In the genomic region with DNA sequence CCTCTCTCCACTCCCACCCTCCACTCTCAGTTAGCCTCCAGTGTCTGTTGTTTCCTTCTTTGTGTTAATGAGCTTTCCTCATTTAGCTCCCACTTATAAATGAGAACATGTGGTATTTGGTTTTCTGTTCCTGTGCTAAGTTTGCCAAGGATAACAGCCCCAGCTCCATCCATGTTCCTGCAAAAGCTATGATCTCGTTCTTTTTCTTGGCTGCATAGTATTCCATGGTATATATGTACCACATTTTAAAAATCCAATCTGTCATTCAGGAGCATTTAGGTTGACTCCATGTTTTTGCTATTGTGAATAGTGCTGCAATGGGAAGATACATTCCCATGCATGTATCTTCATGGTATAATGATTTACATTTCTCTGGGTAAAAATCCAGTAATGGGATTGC, we compare ENCODE assay signal across 22 cellular contexts.
"Had no signal": no experiment of that assay in that cellular context is flagged by ENCODE, and none has a peak within 500 bp of the region (broad histone marks: within the 10 kb centered on the region; RNA-seq: fewer than 3 reads in every experiment).

No MANE protein-coding gene starts in this region.

- H3K27me3 ChIP-seq: dorsolateral prefrontal cortex, esophagus muscularis mucosa, foreskin keratinocyte, gastroesophageal sphincter, left lung had no signal

- H3K27ac ChIP-seq: coronary artery, dorsolateral prefrontal cortex, esophagus muscularis mucosa, foreskin keratinocyte, gastroesophageal sphincter, heart right ventricle, left lung, lower lobe of right lung had no signal

- H3K9me3 ChIP-seq: esophagus muscularis mucosa, gastroesophageal sphincter, heart right ventricle, left lung, lower lobe of right lung, mucosa of descending colon had no signal

- FAIRE-seq: colon, endothelial cell of umbilical vein, frontal cortex, islet of Langerhans, keratinocyte had no signal

- H3K36me3 Mint-ChIP-seq: mesothelial cell of epicardium had no signal

- H3K36me3 ChIP-seq: esophagus muscularis mucosa, gastroesophageal sphincter, heart right ventricle, left lung, lower lobe of right lung had no signal

- H3K4me3 Mint-ChIP-seq: mesothelial cell of epicardium had no signal

- DNase-seq: dermis blood vessel endothelial cell; dorsolateral prefrontal cortex; effector CD4-positive, alpha-beta T cell; effector memory CD4-positive, alpha-beta T cell; foreskin keratinocyte; heart right ventricle; hippocampal formation; left cardiac atrium; left lung; left ventricle myocardium superior; lower lobe of right lung; mesenchymal stem cell; mucosa of descending colon had no signal

- H3K4me3 ChIP-seq: coronary artery, dorsolateral prefrontal cortex, esophagus muscularis mucosa, gastroesophageal sphincter, heart right ventricle, left lung, lower lobe of right lung, mucosa of descending colon had no signal

- H3K27ac Mint-ChIP-seq: mesothelial cell of epicardium had no signal

- ATAC-seq: foreskin keratinocyte, gastroesophageal sphincter, heart right ventricle, left cardiac atrium, left lung, left ventricle myocardium superior, lower lobe of right lung, mucosa of descending colon had no signal
